7 cellular contexts compared by ENCODE assay signal in genomic region chrY:14628208-14628607, GRCh38.
"Had no signal": no experiment of that assay in that cellular context is flagged by ENCODE, and none has a peak within 500 bp of the region (broad histone marks: within the 10 kb centered on the region; RNA-seq: fewer than 3 reads in every experiment).

No MANE protein-coding gene starts in this region.

- ATAC-seq: K562 had no signal

- H3K4me3 ChIP-seq: K562 had no signal

- DNase-seq: IMR-90, KBM-7, KG1 had no signal

- H3K9ac ChIP-seq: KMS-11 had no signal

- H3K27ac ChIP-seq: HL-60, KMS-11 had no signal

- H3K4me2 ChIP-seq: KMS-11 had no signal

- FAIRE-seq: HTR-8/SVneo, K562 had no signal
